Comparison of ENCODE assay signal across 19 cellular contexts in genomic region chr16:46746821-46747776, GRCh38. TPM values are rescaled to one million over a fixed set of nuclear protein-coding genes. Genes with fewer than 3 reads are reported as not detected.
DNase-seq lines count a peak whose midpoint lies in the region; ATAC-seq, FAIRE-seq and TF ChIP-seq lines count a peak whose summit lies in the region.
"Had no signal": no experiment of that assay in that cellular context is flagged by ENCODE, and none has a peak within 500 bp of the region (broad histone marks: within the 10 kb centered on the region; RNA-seq: fewer than 3 reads in every experiment).

No MANE protein-coding gene starts in this region.

- no peak for TF ChIP-seq POLR2A in H1 (IDR thresholded peaks at IDR 0.05; ENCODE audit: control extremely low read depth in 1 of 2, low read depth in 2 of 2, low read length in 2 of 2)

- H3F3A ChIP-seq in SK-N-SH (replicated peaks; ENCODE audit: insufficient read depth) = no peaks in the 10 kb centered on the region

- H3K9me2 ChIP-seq in SK-N-SH = no peaks in the 10 kb centered on the region

- no peak overlapping the region for H2AFZ ChIP-seq in SK-N-SH (ENCODE audit: low read depth)
- H2AFZ ChIP-seq in H1 (ENCODE audit: low read length) = peak overlapping the region; percentile 64; the same call in 1 of the 2 replicates
- H2AFZ ChIP-seq: PC-9 had no signal

- CTCF ChIA-PET in SK-N-SH (lab: Yijun Ruan, JAX) (interaction anchor here (1.0 to 1.6 kb wide), 4 partner anchors 10 to 44 kb away, joined by 3 to 4 read pairs (median 3); no protein-coding TSS in a partner anchor), H1 (lab: Charles Lee; ENCODE audit: partially characterized antibody) (interaction anchor here (1.2 to 1.7 kb wide), 5 partner anchors 9 to 54 kb away, joined by 3 to 8 read pairs (median 3); no protein-coding TSS in a partner anchor)

- DNase-seq in SK-N-SH = peak; percentile 26
- no peak for DNase-seq in H1 (ENCODE audit: low read depth in 1 of 2, low spot score in 2 of 2)
- peak; percentile 85 for DNase-seq in mesenteric fat pad (ENCODE audit: low spot score)
- DNase-seq in upper lobe of right lung = peak; percentile 49
- DNase-seq in Ammon's horn (ENCODE audit: low spot score) = no peak
- DNase-seq in GM20000 (ENCODE audit: low spot score) = no peak
- DNase-seq in foreskin keratinocyte = no peak
- DNase-seq: activated CD4-positive, alpha-beta T cell treated with anti-CD3 and anti-CD28 coated beads, Interleukin-2, amount 50 U/mL, for 1 hour; activated naive CD4-positive, alpha-beta T cell treated with anti-CD3 and anti-CD28 coated beads, Interleukin-2, amount 10 ng/mL, durations not matched to agents 7 days and 5 days; CD4-positive, alpha-beta memory T cell; DMS79; MM.1S; NCI-H187 treated with DMSO at 0.1 percent for 48 hours; PC-9; small intestine had no signal

- H3K4me3 ChIP-seq in SK-N-SH (ENCODE audit: low read depth in 2 of 2, low read length in 1 of 2) = no peak overlapping the region
- H3K4me3 ChIP-seq in H1 (ENCODE audit: extremely low read depth in 1 of 4, insufficient read depth in 2 of 4, low read depth in 3 of 4, low read length in 4 of 4) = no peak overlapping the region
- no peak overlapping the region for H3K4me3 ChIP-seq in upper lobe of right lung
- H3K4me3 ChIP-seq: PC-9, tibial nerve had no signal

- no peak overlapping the region; the same call in 1 of the 2 replicates for H4K8ac ChIP-seq in H1 (ENCODE audit: extremely low read depth, insufficient read depth, low read length)

- TF ChIP-seq RAD21 in SK-N-SH (IDR thresholded peaks at IDR 0.05; ENCODE audit: low read length) (no peak), H1 (IDR thresholded peaks at IDR 0.05 in 1 of 2, conservative IDR thresholded peaks at IDR 0.05 in 1 of 2; ENCODE audit: low read depth in 2 of 2, low read length in 2 of 2) (no peak)

- no peak for ATAC-seq in SK-N-SH treated with all-trans-retinoic acid at 6 μM for 48 hours
- no peak for ATAC-seq in upper lobe of right lung
- no peak for ATAC-seq in foreskin keratinocyte

- H2BK5ac ChIP-seq in H1 (ENCODE audit: low read depth, low read length) = peak overlapping the region; percentile 69

- H3K79me2 ChIP-seq in SK-N-SH (ENCODE audit: insufficient read depth) (no peaks in the 10 kb centered on the region), H1 (ENCODE audit: control insufficient read depth in 1 of 2, insufficient read depth in 2 of 2, low read length in 2 of 2) (no peaks in the 10 kb centered on the region)

- POLR2A ChIA-PET in SK-N-SH (lab: Yijun Ruan, JAX) (no interaction called here), H1 (lab: Charles Lee; ENCODE audit: partially characterized antibody) (interaction anchor here (0.8 to 2.0 kb wide), 8 partner anchors 11 to 42 kb away, joined by 3 to 7 read pairs (median 3); no protein-coding TSS in a partner anchor)

- no peaks in the 10 kb centered on the region for H3K23me2 ChIP-seq in H1 (ENCODE audit: low read depth, low read length)

- H4K20me1 ChIP-seq in SK-N-SH (ENCODE audit: insufficient read depth) (no peaks in the 10 kb centered on the region), H1 (replicated peaks in 1 of 2; ENCODE audit: control insufficient read depth in 1 of 2, insufficient read depth in 2 of 2, low read length in 2 of 2) (no peaks in the 10 kb centered on the region)

- 78% methylated on average over 9 of the region's 15 CpGs for WGBS in SK-N-SH (ENCODE audit: low lambda C conversion rate)
- 87% methylated on average over 11 of the region's 15 CpGs; no CpG with 5 or more reads in 1 of the 2 experiments for WGBS in H1 (ENCODE audit: extremely low coverage in 1 of 2, insufficient coverage in 1 of 2, insufficient read length in 1 of 2, insufficient replicate concordance in 2 of 2, low coverage in 1 of 2, low lambda C conversion rate in 2 of 2, missing lambda C conversion rate in 1 of 2), 2 experiments

- H2BK12ac ChIP-seq in H1 (ENCODE audit: low read depth, low read length) = peak overlapping the region; percentile 75

- H2BK120ac ChIP-seq in H1 (replicated peaks; ENCODE audit: low read depth, low read length) = no peak overlapping the region

- H3K56ac ChIP-seq in H1 (replicated peaks; ENCODE audit: insufficient read length, low read depth, low read length) = no peak overlapping the region

- H2BK15ac ChIP-seq in H1 (ENCODE audit: low read length) = peak overlapping the region; percentile 81; the same call in 1 of the 2 replicates

- no peak overlapping the region for H3K23ac ChIP-seq in H1 (ENCODE audit: insufficient read length)

- H3K9ac ChIP-seq in SK-N-SH (no peak overlapping the region), H1 (replicated peaks in 1 of 4; ENCODE audit: extremely low read depth in 1 of 4, low read depth in 3 of 4, low read length in 3 of 4) (no peak overlapping the region)

- H3K9me3 ChIP-seq in SK-N-SH = no peaks in the 10 kb centered on the region
- no peaks in the 10 kb centered on the region for H3K9me3 ChIP-seq in H1 (ENCODE audit: insufficient read depth in 2 of 2, low read depth in 1 of 2, low read length in 1 of 2)
- H3K9me3 ChIP-seq in upper lobe of right lung = no peaks in the 10 kb centered on the region
- H3K9me3 ChIP-seq: neutrophil, tibial nerve had no signal

- TF ChIP-seq CTCF in SK-N-SH (IDR thresholded peaks at IDR 0.05) (no peak), H1 (IDR thresholded peaks at IDR 0.05; ENCODE audit: control extremely low read depth in 1 of 3, insufficient read depth in 1 of 3, low read depth in 1 of 3, low read length in 3 of 3) (no peak), upper lobe of right lung (IDR thresholded peaks at IDR 0.05) (no peak), GM20000 (IDR thresholded peaks at IDR 0.05; ENCODE audit: extremely low read depth, missing control alignments) (no peak), foreskin keratinocyte (conservative IDR thresholded peaks at IDR 0.05) (no peak)

- H3K18ac ChIP-seq in H1 (ENCODE audit: extremely low read depth, low read length) = peak overlapping the region; percentile 60; the same call in 1 of the 2 replicates

- H3K4me1 ChIP-seq in SK-N-SH (ENCODE audit: control insufficient read depth in 1 of 2, insufficient read depth in 2 of 2, low read depth in 1 of 2, low read length in 1 of 2) (peaks cover 0 to 8% of the 10 kb centered on the region in 2 experiments; a peak in 1 of 4 replicates), H1 (replicated peaks in 1 of 4; ENCODE audit: control insufficient read depth in 3 of 4, insufficient read depth in 4 of 4, low read length in 3 of 4) (peaks cover 3 to 23% (median 7%) of the 10 kb centered on the region in 4 experiments), upper lobe of right lung (no peaks in the 10 kb centered on the region), foreskin keratinocyte (peaks cover 3% of the 10 kb centered on the region)
- H3K4me1 ChIP-seq: tibial nerve had no signal

- no peak overlapping the region for H3K14ac ChIP-seq in H1 (ENCODE audit: insufficient read length)

- H3K36me3 ChIP-seq in SK-N-SH (replicated peaks in 1 of 2; ENCODE audit: control insufficient read depth in 1 of 2, insufficient read depth in 2 of 2, low read length in 1 of 2) (no peaks in the 10 kb centered on the region), H1 (ENCODE audit: control insufficient read depth in 2 of 4, insufficient read depth in 4 of 4, low read length in 3 of 4) (no peaks in the 10 kb centered on the region), upper lobe of right lung (no peaks in the 10 kb centered on the region)
- H3K36me3 ChIP-seq: neutrophil, tibial nerve had no signal

- H3K27me3 ChIP-seq in SK-N-SH (ENCODE audit: insufficient read depth) (no peaks in the 10 kb centered on the region), H1 (replicated peaks in 1 of 4; ENCODE audit: control insufficient read depth in 3 of 4, extremely low read depth in 1 of 4, insufficient read depth in 3 of 4, low read length in 3 of 4) (no peaks in the 10 kb centered on the region), upper lobe of right lung (no peaks in the 10 kb centered on the region), foreskin keratinocyte (no peaks in the 10 kb centered on the region)
- H3K27me3 ChIP-seq: neutrophil, tibial nerve had no signal

- intact Hi-C loops in upper lobe of right lung (cut with DNase I) = no loop called here

- no peaks in the 10 kb centered on the region for H3K79me1 ChIP-seq in H1 (ENCODE audit: low read depth, low read length)

- 0 out of 2 replicates have a peak overlapping the region, but pooled peaks have one; percentile 39 for H2AK5ac ChIP-seq in H1 (ENCODE audit: low read depth, low read length)

- no peak overlapping the region for H4K5ac ChIP-seq in H1 (ENCODE audit: insufficient read length, low read depth, low read length)

- H2BK20ac ChIP-seq in H1 (ENCODE audit: low read length) = peak overlapping the region; percentile 32; the same call in 1 of the 2 replicates

- H4K91ac ChIP-seq in H1 (replicated peaks; ENCODE audit: insufficient read length, low read length) = peak overlapping the region; percentile 53

- FAIRE-seq in H1 (lab: Jason Lieb, UNC) = no peak
- FAIRE-seq: small intestine had no signal

- TF ChIP-seq EP300 in SK-N-SH (IDR thresholded peaks at IDR 0.05; ENCODE audit: borderline replicate concordance in 1 of 2, low read depth in 1 of 2, low read length in 1 of 2) = no peak
- no peak for TF ChIP-seq EP300 in H1 (IDR thresholded peaks at IDR 0.05; ENCODE audit: borderline replicate concordance in 1 of 2, low read depth in 2 of 2, low read length in 2 of 2)

- no peak overlapping the region for H3K27ac ChIP-seq in SK-N-SH (ENCODE audit: low read depth in 2 of 2, low read length in 1 of 2)
- no peak overlapping the region for H3K27ac ChIP-seq in H1 (ENCODE audit: low read depth, low read length)
- no peak overlapping the region for H3K27ac ChIP-seq in upper lobe of right lung
- H3K27ac ChIP-seq in foreskin keratinocyte = no peak overlapping the region
- H3K27ac ChIP-seq: epithelial cell of prostate, neutrophil, PC-9, tibial nerve had no signal

- H3K4me2 ChIP-seq in SK-N-SH = no peak overlapping the region
- H3K4me2 ChIP-seq in H1 (ENCODE audit: insufficient read depth in 1 of 2, low read depth in 2 of 2, low read length in 2 of 2) = no peak overlapping the region
- H3K4me2 ChIP-seq: PC-9 had no signal

- peak overlapping the region; percentile 33 for H3K4ac ChIP-seq in H1 (replicated peaks; ENCODE audit: insufficient read length, low read depth, low read length)

RNA-seq across cellular contexts. Expression of gene MYLK3, which starts 1.0 kb away (rescaled TPM):
- 0.05 and 0.15 TPM in 2 replicates for polyA plus RNA-seq in SK-N-SH (2012; rRNA removed)
- polyA plus RNA-seq in SK-N-SH (2012; cell fraction: cytosol; rRNA removed) = 0.07 and 0.10 TPM in 2 replicates
- polyA plus RNA-seq in SK-N-SH (2012; cell fraction: nucleus; rRNA removed) = 0.14 and 0.45 TPM in 2 replicates
- 0.23 and 0.35 TPM in 2 replicates for total RNA-seq in H1 (2021; fragmentation: NEBNext Ultra II Directional; extraction: Animal tissue kit (Norgen Biotek cat#: 25700))
- polyA plus RNA-seq in H1 (2011; rRNA removed) = 0.14 and 0.19 TPM in 2 replicates
- polyA plus RNA-seq in H1 (2011; cell fraction: cytosol; rRNA removed) = 0.32 TPM
- polyA plus RNA-seq in H1 (2011; cell fraction: nucleus; rRNA removed) = 0.76 TPM
- 0.34 to 1.0 TPM (median 0.48 TPM) in 4 replicates for polyA plus RNA-seq in H1 (2012, experiment 1 of 2)
- polyA plus RNA-seq in H1 (2012, experiment 2 of 2) = 0.05 TPM
- 0.24 TPM for polyA plus RNA-seq in H1 (2013, experiment 1 of 2)
- polyA plus RNA-seq in H1 (2013, experiment 2 of 2) = 0.18 TPM
- polyA minus RNA-seq in H1 (2011; rRNA and poly(A)+ RNA removed) = 0.50 and 1.2 TPM in 2 replicates
- polyA minus RNA-seq in H1 (2011; cell fraction: cytosol; rRNA and poly(A)+ RNA removed) = not detected
- 0.70 TPM for polyA minus RNA-seq in H1 (2011; cell fraction: nucleus; rRNA and poly(A)+ RNA removed)
- total RNA-seq in mesenteric fat pad = 0.58 TPM
- total RNA-seq in upper lobe of right lung = 0.43 TPM
- total RNA-seq in foreskin keratinocyte = 0.04 TPM in 1 of 2 replicates, not detected in the other
- not detected in 2 replicates for polyA plus RNA-seq in foreskin keratinocyte
- polyA plus RNA-seq: CD4-positive, alpha-beta memory T cell had no signal

RNA-seq across cellular contexts. Expression of gene ORC6, which starts 57.6 kb away (rescaled TPM):
- 17.4 and 20.2 TPM in 2 replicates for polyA plus RNA-seq in SK-N-SH (2012; rRNA removed)
- polyA plus RNA-seq in SK-N-SH (2012; cell fraction: cytosol; rRNA removed) = 18.5 and 21.2 TPM in 2 replicates
- polyA plus RNA-seq in SK-N-SH (2012; cell fraction: nucleus; rRNA removed) = 14.9 and 21.9 TPM in 2 replicates
- total RNA-seq in H1 (2021; fragmentation: NEBNext Ultra II Directional; extraction: Animal tissue kit (Norgen Biotek cat#: 25700)) = 64.7 and 67.4 TPM in 2 replicates
- polyA plus RNA-seq in H1 (2011; rRNA removed) = 35.5 and 41.8 TPM in 2 replicates
- polyA plus RNA-seq in H1 (2011; cell fraction: cytosol; rRNA removed) = 62.5 TPM
- 25.9 TPM for polyA plus RNA-seq in H1 (2011; cell fraction: nucleus; rRNA removed)
- polyA plus RNA-seq in H1 (2012, experiment 1 of 2) = 47.4 to 82.9 TPM (median 54.8 TPM) in 4 replicates
- polyA plus RNA-seq in H1 (2012, experiment 2 of 2) = 17.7 TPM
- 55.4 TPM for polyA plus RNA-seq in H1 (2013, experiment 1 of 2)
- polyA plus RNA-seq in H1 (2013, experiment 2 of 2) = 51.6 TPM
- 19.1 and 19.2 TPM in 2 replicates for polyA minus RNA-seq in H1 (2011; rRNA and poly(A)+ RNA removed)
- polyA minus RNA-seq in H1 (2011; cell fraction: cytosol; rRNA and poly(A)+ RNA removed) = 27.4 TPM
- polyA minus RNA-seq in H1 (2011; cell fraction: nucleus; rRNA and poly(A)+ RNA removed) = 35.2 TPM
- 1.1 TPM for total RNA-seq in mesenteric fat pad
- total RNA-seq in upper lobe of right lung = 0.78 TPM
- 32.9 and 36.1 TPM in 2 replicates for total RNA-seq in foreskin keratinocyte
- 23.5 and 31.6 TPM in 2 replicates for polyA plus RNA-seq in foreskin keratinocyte

RNA-seq across cellular contexts. Expression of gene VPS35, which starts 58.1 kb away (rescaled TPM):
- polyA plus RNA-seq in SK-N-SH (2012; rRNA removed) = 17.5 and 22.3 TPM in 2 replicates
- polyA plus RNA-seq in SK-N-SH (2012; cell fraction: cytosol; rRNA removed) = 28.9 and 34.6 TPM in 2 replicates
- 9.3 and 24.5 TPM in 2 replicates for polyA plus RNA-seq in SK-N-SH (2012; cell fraction: nucleus; rRNA removed)
- total RNA-seq in H1 (2021; fragmentation: NEBNext Ultra II Directional; extraction: Animal tissue kit (Norgen Biotek cat#: 25700)) = 58.1 and 66.9 TPM in 2 replicates
- polyA plus RNA-seq in H1 (2011; rRNA removed) = 8.9 and 10.3 TPM in 2 replicates
- polyA plus RNA-seq in H1 (2011; cell fraction: cytosol; rRNA removed) = 15.7 TPM
- 7.3 TPM for polyA plus RNA-seq in H1 (2011; cell fraction: nucleus; rRNA removed)
- 25.4 to 78.8 TPM (median 34.5 TPM) in 4 replicates for polyA plus RNA-seq in H1 (2012, experiment 1 of 2)
- 2.1 TPM for polyA plus RNA-seq in H1 (2012, experiment 2 of 2)
- 30.9 TPM for polyA plus RNA-seq in H1 (2013, experiment 1 of 2)
- 31.6 TPM for polyA plus RNA-seq in H1 (2013, experiment 2 of 2)
- polyA minus RNA-seq in H1 (2011; rRNA and poly(A)+ RNA removed) = 24.5 and 31.2 TPM in 2 replicates
- polyA minus RNA-seq in H1 (2011; cell fraction: cytosol; rRNA and poly(A)+ RNA removed) = 23.9 TPM
- 54.1 TPM for polyA minus RNA-seq in H1 (2011; cell fraction: nucleus; rRNA and poly(A)+ RNA removed)
- total RNA-seq in mesenteric fat pad = 104 TPM
- 87.6 TPM for total RNA-seq in upper lobe of right lung
- total RNA-seq in foreskin keratinocyte = 83.3 and 84.8 TPM in 2 replicates
- polyA plus RNA-seq in foreskin keratinocyte = 34.1 and 39.7 TPM in 2 replicates

Comparison
In these comparisons a context has a peak if more than half of its experiments do, and no peak if none do; other contexts are left out.
1. DNase-seq: peak in SK-N-SH (single experiment), mesenteric fat pad (single experiment) and upper lobe of right lung (single experiment); none in H1 (0 of 2), Ammon's horn (single experiment), GM20000 (single experiment) and foreskin keratinocyte (0 of 2).
2. RNA of gene ORC6, which starts 57.6 kb away (total RNA-seq): 64.7 to 67.4 TPM in H1 and 32.9 to 36.1 TPM in foreskin keratinocyte; 1.1 TPM in mesenteric fat pad (single experiment) and 0.78 TPM in upper lobe of right lung (single experiment); every median in the first group is over 10 times any median in the second.
3. Of the 17 proteins assayed by ChIP-seq in both H1 and SK-N-SH: peak only in H1: TEAD4; only in SK-N-SH: none; in both: none; in neither: 16.